In genomic region chr20:53077373-53078205, GRCh38 we compare ENCODE assay signal across 9 cellular contexts.
A peak's percentile ranks its signal among the peaks of the same experiment; 100 is the strongest.
DNase-seq lines count a peak whose midpoint lies in the region; ATAC-seq and FAIRE-seq lines count a peak whose summit lies in the region.
"Had no signal": no experiment of that assay in that cellular context is flagged by ENCODE, and none has a peak within 500 bp of the region (broad histone marks: within the 10 kb centered on the region; RNA-seq: fewer than 3 reads in every experiment).

No MANE protein-coding gene starts in this region.

- FAIRE-seq in GM19239 (lab: Jason Lieb, UNC), result no peak

- ATAC-seq in GM21786 (IDR thresholded peaks at IDR 0.05; ENCODE audit: unreplicated experiment), result no peak

- DNase-seq in COLO668 (lab: John Stamatoyannopoulos, UW; ENCODE audit: unreplicated experiment) (peak; percentile 5), HuH-7.5 (ENCODE audit: low spot score) (peak; percentile 36), dermis blood vessel endothelial cell (peak; percentile 88), mucosa of gallbladder (ENCODE audit: low spot score) (peak; percentile 71), NCI-H2107 (lab: John Stamatoyannopoulos, UW) (no peak), GM19239 (ENCODE audit: insufficient read length, low spot score) (no peak)
- no peak for DNase-seq in effector CD8-positive, alpha-beta T cell (lab: John Stamatoyannopoulos, UW)
- DNase-seq: NCI-H226 had no signal

Comparison
In these comparisons a context has a peak if more than half of its experiments do, and no peak if none do; other contexts are left out.
1. DNase-seq: peak in COLO668 (single experiment), HuH-7.5 (single experiment), dermis blood vessel endothelial cell (single experiment) and mucosa of gallbladder (single experiment); none in NCI-H2107 (single experiment), GM19239 (single experiment) and effector CD8-positive, alpha-beta T cell (single experiment).